Comparison of ENCODE assay signal across 8 cellular contexts in genomic region chr1:23370744-23371710, GRCh38. TPM values are rescaled to one million over a fixed set of nuclear protein-coding genes. Genes with fewer than 3 reads are reported as not detected.
A peak's percentile ranks its signal among the peaks of the same experiment; 100 is the strongest.
DNase-seq lines count a peak whose midpoint lies in the region; ATAC-seq and TF ChIP-seq lines count a peak whose summit lies in the region.

No MANE protein-coding gene starts in this region.

- peak overlapping the region; percentile 79 for H2BK20ac ChIP-seq in IMR-90 (ENCODE audit: low read depth, low read length)

- H2BK120ac ChIP-seq in IMR-90 (ENCODE audit: low read depth, low read length): peak overlapping the region; percentile 76
- peak overlapping the region; percentile 83 for H2BK120ac ChIP-seq in mesenchymal stem cell (ENCODE audit: low read depth, low read length)

- TF ChIP-seq POLR2A in IMR-90 (IDR thresholded peaks at IDR 0.05; ENCODE audit: low read depth, low read length): no peak

- H4K5ac ChIP-seq in IMR-90 (ENCODE audit: low read depth, low read length): peak overlapping the region; percentile 87

- peak overlapping the region; percentile 97 for H2AK9ac ChIP-seq in IMR-90 (replicated peaks; ENCODE audit: low read depth, low read length, poor library complexity)

- H3K23ac ChIP-seq in IMR-90 (ENCODE audit: low read depth, low read length): peak overlapping the region; percentile 99
- H3K23ac ChIP-seq in mesenchymal stem cell (ENCODE audit: low read length in 2 of 2): no peak overlapping the region

- intact Hi-C loops in A673 (cut with micrococcal nuclease; ENCODE audit: unreplicated experiment) (no loop called here), IMR-90 (cut with micrococcal nuclease) (no loop called here), mammary epithelial cell (cut with micrococcal nuclease) (no loop called here)

- 8% methylated on average over 2 of the region's 14 CpGs; no CpG with 5 or more reads in 1 of the 2 experiments for WGBS in IMR-90 (ENCODE audit: extremely low coverage in 2 of 2, insufficient read length in 1 of 2), 2 experiments
- 37% methylated on average over 7 of the region's 14 CpGs for WGBS in mammary epithelial cell (ENCODE audit: low coverage, missing lambda C conversion rate)
- 37% methylated on average over 13 of the region's 14 CpGs for WGBS in mesenchymal stem cell

- peaks cover 2% of the 10 kb centered on the region for H3K9me3 ChIP-seq in A673 (ENCODE audit: low read depth, low read length, poor library complexity, severe bottlenecking)
- H3K9me3 ChIP-seq in IMR-90 (ENCODE audit: control insufficient read depth, insufficient read depth, low read length): no peaks in the 10 kb centered on the region
- no peaks in the 10 kb centered on the region for H3K9me3 ChIP-seq in mammary epithelial cell (replicated peaks; ENCODE audit: insufficient read depth, low read length)
- peaks cover 8% of the 10 kb centered on the region for H3K9me3 ChIP-seq in mesenchymal stem cell (ENCODE audit: control insufficient read depth, low read length)

- no TSS peak for BruUV-seq in A673 (replicated peaks; lab: Mats Ljungman, UMichigan)
- BruUV-seq in IMR-90 (replicated peaks; lab: Mats Ljungman, UMichigan): no TSS peak
- BruUV-seq in mammary epithelial cell (replicated peaks; lab: Mats Ljungman, UMichigan): no TSS peak

- in situ Hi-C loops in IMR-90 (cut with MboI; ENCODE audit: low sequenced_read_pairs): no loop called here
- in situ Hi-C loops in mammary epithelial cell (cut with MboI; ENCODE audit: low sequenced_read_pairs in 2 of 2): no loop called here

- H3K27me3 ChIP-seq in A673 (replicated peaks; ENCODE audit: insufficient read depth, low read depth, low read length, poor library complexity) (no peaks in the 10 kb centered on the region), IMR-90 (ENCODE audit: control insufficient read depth, insufficient read depth, low read length) (no peaks in the 10 kb centered on the region), mammary epithelial cell (ENCODE audit: insufficient read depth, low read length) (no peaks in the 10 kb centered on the region), mesenchymal stem cell (ENCODE audit: control insufficient read depth in 1 of 2, insufficient read depth in 1 of 2, low read length in 2 of 2) (no peaks in the 10 kb centered on the region)

- H4K8ac ChIP-seq in IMR-90 (ENCODE audit: low read depth in 2 of 2, low read length in 2 of 2) (peak overlapping the region; percentile 77 to 99; a peak in 3 of 4 replicates), mesenchymal stem cell (ENCODE audit: low read length) (peak overlapping the region; percentile 30)

- peaks cover 9% of the 10 kb centered on the region for H3K9me1 ChIP-seq in IMR-90 (ENCODE audit: insufficient read depth, low read length)

- H4K20me1 ChIP-seq in IMR-90 (ENCODE audit: insufficient read depth, low read length) (no peaks in the 10 kb centered on the region), mammary epithelial cell (ENCODE audit: insufficient read depth, low read length) (no peaks in the 10 kb centered on the region)

- peak overlapping the region; percentile 98 for H3K27ac ChIP-seq in A673 (ENCODE audit: low read depth, low read length, poor library complexity, severe bottlenecking)
- peak overlapping the region; percentile 85; the same call in 1 of the 2 replicates for H3K27ac ChIP-seq in IMR-90 (ENCODE audit: insufficient read depth, low read length)
- peak overlapping the region; percentile 82 for H3K27ac ChIP-seq in mammary epithelial cell (ENCODE audit: insufficient read depth, low read depth, low read length)
- H3K27ac ChIP-seq in mesenchymal stem cell (ENCODE audit: low read length, poor library complexity, severe bottlenecking): peak overlapping the region; percentile 90

- H3K56ac ChIP-seq in IMR-90 (ENCODE audit: extremely low read depth, insufficient read depth, low read length): no peak overlapping the region

- H3K9ac ChIP-seq in IMR-90 (ENCODE audit: low read depth, low read length): peak overlapping the region; percentile 91
- peak overlapping the region; percentile 1 for H3K9ac ChIP-seq in mammary epithelial cell (ENCODE audit: insufficient read depth, low read length)
- peak overlapping the region; percentile 99 for H3K9ac ChIP-seq in mesenchymal stem cell (ENCODE audit: low read length)

- TF ChIP-seq RAD21 in IMR-90 (IDR thresholded peaks at IDR 0.05; ENCODE audit: low read length): no peak

- H2AFZ ChIP-seq in IMR-90 (replicated peaks; ENCODE audit: low read length, poor library complexity): peak overlapping the region; percentile 46
- H2AFZ ChIP-seq in mammary epithelial cell (ENCODE audit: low read depth, low read length): peak overlapping the region; percentile 10
- no peak overlapping the region for H2AFZ ChIP-seq in mesenchymal stem cell (ENCODE audit: low read depth, low read length)

- H3K4me3 ChIP-seq in A673 (ENCODE audit: low read depth, low read length, poor library complexity, severe bottlenecking) (peak overlapping the region; percentile 75), IMR-90 (ENCODE audit: insufficient read depth, low read depth, low read length) (peak overlapping the region; percentile 3; the same call in 1 of the 2 replicates), mammary epithelial cell (replicated peaks in 1 of 3; ENCODE audit: insufficient read depth in 1 of 3, low read depth in 2 of 3, low read length in 3 of 3) (peak overlapping the region in 2 of 3 experiments; percentile 6 to 79), mesenchymal stem cell (ENCODE audit: insufficient read depth in 1 of 2, low read depth in 1 of 2, low read length in 2 of 2) (peak overlapping the region in 1 of 2 experiments; percentile 86)

- H3K36me3 ChIP-seq in A673 (ENCODE audit: insufficient read depth, low read length, poor library complexity, severe bottlenecking): peaks cover 10% of the 10 kb centered on the region
- peaks cover 8% of the 10 kb centered on the region; the same call in 1 of the 2 replicates for H3K36me3 ChIP-seq in IMR-90 (ENCODE audit: control insufficient read depth, insufficient read depth, low read length)
- H3K36me3 ChIP-seq in mammary epithelial cell (ENCODE audit: insufficient read depth, low read length): no peaks in the 10 kb centered on the region
- H3K36me3 ChIP-seq in mesenchymal stem cell (ENCODE audit: control insufficient read depth in 1 of 2, insufficient read depth in 2 of 2, low read depth in 1 of 2, low read length in 2 of 2): peaks cover 5 to 31% of the 10 kb centered on the region in 2 experiments

- H4K91ac ChIP-seq in IMR-90 (ENCODE audit: insufficient read depth, low read depth, low read length) (peak overlapping the region; percentile 66), mesenchymal stem cell (ENCODE audit: low read length) (peak overlapping the region; percentile 92)

- peak overlapping the region; percentile 63 to 84 for H2BK12ac ChIP-seq in mesenchymal stem cell (ENCODE audit: low read length in 2 of 2)

- H3K18ac ChIP-seq in IMR-90 (ENCODE audit: low read depth, low read length) (peak overlapping the region; percentile 74), mesenchymal stem cell (ENCODE audit: low read depth in 1 of 2, low read length in 2 of 2) (peak overlapping the region; percentile 86 to 92)

- H3K4me1 ChIP-seq in A673 (ENCODE audit: insufficient read depth, low read length, poor library complexity, severe bottlenecking): peaks cover 24% of the 10 kb centered on the region
- peaks cover 15% of the 10 kb centered on the region for H3K4me1 ChIP-seq in IMR-90 (ENCODE audit: control insufficient read depth, insufficient read depth, low read length)
- H3K4me1 ChIP-seq in mammary epithelial cell (ENCODE audit: insufficient read depth, low read length): peaks cover 44% of the 10 kb centered on the region
- peaks cover 20% of the 10 kb centered on the region for H3K4me1 ChIP-seq in mesenchymal stem cell (ENCODE audit: control insufficient read depth, insufficient read depth, low read depth, low read length)

- H3K14ac ChIP-seq in IMR-90 (replicated peaks; ENCODE audit: low read depth, low read length): peak overlapping the region; percentile 85
- H3K14ac ChIP-seq in mesenchymal stem cell (ENCODE audit: low read length in 2 of 2): peak overlapping the region in 1 of 2 experiments; percentile 28

- TF ChIP-seq CTCF in A673 (conservative IDR thresholded peaks at IDR 0.05; ENCODE audit: low read depth, low read length) (peak; percentile 17; the same call in 1 of the 2 replicates), IMR-90 (conservative IDR thresholded peaks at IDR 0.05; ENCODE audit: low read depth, low read length) (no peak), mammary epithelial cell (conservative IDR thresholded peaks at IDR 0.05 in 1 of 2, IDR thresholded peaks at IDR 0.05 in 1 of 2; ENCODE audit: extremely low read depth in 1 of 2, insufficient read depth in 1 of 2, low read depth in 1 of 2, low read length in 2 of 2) (no peak)

- H2AK5ac ChIP-seq in IMR-90 (ENCODE audit: low read depth, low read length) (peak overlapping the region; percentile 67; the same call in 1 of the 2 replicates), mesenchymal stem cell (ENCODE audit: low read length, severe bottlenecking) (peak overlapping the region; percentile 84)

- DNase-seq in A673 (ENCODE audit: low spot score): peak; percentile 67
- DNase-seq in IMR-90: no peak
- no peak for DNase-seq in mammary epithelial cell
- DNase-seq in mesenchymal stem cell: peak; percentile 38
- no peak for DNase-seq in NCI-H2081 (lab: John Stamatoyannopoulos, UW)
- no peak for DNase-seq in NCI-H128 (lab: John Stamatoyannopoulos, UW; ENCODE audit: unreplicated experiment)
- DNase-seq in NCI-H146 treated with DMSO at 0.1 percent for 48 hours (lab: John Stamatoyannopoulos, UW; ENCODE audit: unreplicated experiment): no peak

- peak overlapping the region; percentile 89 for H3K4me2 ChIP-seq in IMR-90 (ENCODE audit: low read depth, low read length)
- H3K4me2 ChIP-seq in mammary epithelial cell (ENCODE audit: insufficient read depth, low read depth, low read length): peak overlapping the region; percentile 81
- H3K4me2 ChIP-seq in mesenchymal stem cell (ENCODE audit: low read length, poor library complexity, severe bottlenecking): peak overlapping the region; percentile 30

- peak overlapping the region; percentile 91 for H3K4ac ChIP-seq in IMR-90 (ENCODE audit: low read depth, low read length)
- H3K4ac ChIP-seq in mesenchymal stem cell (ENCODE audit: low read depth in 1 of 2, low read length in 2 of 2): peak overlapping the region; percentile 90 to 97

- H3K79me1 ChIP-seq in IMR-90 (ENCODE audit: low read depth in 1 of 2, low read length in 2 of 2) (peaks cover 35 to 56% of the 10 kb centered on the region in 2 experiments), mesenchymal stem cell (replicated peaks; ENCODE audit: low read length, poor library complexity, severe bottlenecking) (peaks cover 21% of the 10 kb centered on the region)

- CTCF ChIA-PET in A673 (lab: Charles Lee): no interaction called here
- CTCF ChIA-PET in IMR-90 (lab: Yijun Ruan, JAX): interaction anchor here (1.4 to 1.5 kb wide), 2 partner anchors 33 to 126 kb away, joined by 3 to 8 read pairs; no protein-coding TSS in a partner anchor
- CTCF ChIA-PET in mammary epithelial cell (lab: Charles Lee; ENCODE audit: low non-redundant PET): no interaction called here

- peaks cover 46% of the 10 kb centered on the region for H3K79me2 ChIP-seq in mammary epithelial cell (ENCODE audit: insufficient read depth, low read length)

- dilution Hi-C loops in IMR-90 (cut with HindIII; ENCODE audit: low sequenced_read_pairs, unreplicated experiment): no loop called here
- dilution Hi-C loops in mammary epithelial cell (cut with HindIII; ENCODE audit: low sequenced_read_pairs): no loop called here

- H2BK5ac ChIP-seq in IMR-90 (ENCODE audit: low read depth, low read length, poor library complexity, severe bottlenecking) (peak overlapping the region; percentile 64), mesenchymal stem cell (ENCODE audit: low read depth, low read length, poor library complexity, severe bottlenecking) (no peak overlapping the region)

- POLR2A ChIA-PET in A673 (lab: Charles Lee; ENCODE audit: low non-redundant PET): interaction anchor here (0.8 kb wide), 1 partner anchor 321 kb away, joined by 3 read pairs; the partner anchor contains the start of gene RPL11
- POLR2A ChIA-PET in IMR-90 (lab: Charles Lee; ENCODE audit: unreplicated experiment): no interaction called here

- no peak for ATAC-seq in IMR-90 (ENCODE audit: low read depth)
- ATAC-seq in GM21447 (IDR thresholded peaks at IDR 0.05; ENCODE audit: unreplicated experiment): no peak

- H2BK15ac ChIP-seq in IMR-90 (ENCODE audit: low read depth, low read length): peak overlapping the region; percentile 62; the same call in 1 of the 3 replicates
- H2BK15ac ChIP-seq in mesenchymal stem cell (ENCODE audit: low read depth, poor library complexity, severe bottlenecking): peak overlapping the region; percentile 89

RNA-seq across cellular contexts. Expression of gene ZNF436, which starts 1.4 kb away (rescaled TPM):
- total RNA-seq in A673 (2021) (13.7 and 14.8 TPM in 2 replicates), IMR-90 (2012; rRNA removed) (14.3 and 15.8 TPM in 2 replicates), mammary epithelial cell (10 to 100 TPM; 12.4 to 24.8 TPM)
- polyA plus RNA-seq in IMR-90 (2012; rRNA removed) (3.7 and 5.3 TPM in 2 replicates), mammary epithelial cell (6.3 TPM)
- 1.0 and 1.7 TPM in 2 replicates for polyA plus RNA-seq in IMR-90 (2012; cell fraction: cytosol; rRNA removed)
- 1.1 and 6.8 TPM in 2 replicates for polyA plus RNA-seq in IMR-90 (2012; cell fraction: nucleus; rRNA removed; ENCODE audit: low replicate concordance)
- polyA minus RNA-seq in mammary epithelial cell: 19.7 TPM
- polyA plus RNA-seq in mesenchymal stem cell (2013, experiment 1 of 2): 10.9 TPM
- polyA plus RNA-seq in mesenchymal stem cell (2013, experiment 2 of 2): 10.8 TPM

RNA-seq across cellular contexts. Expression of gene HNRNPR, which starts 26.9 kb away (rescaled TPM):
- 300 and 304 TPM in 2 replicates for total RNA-seq in A673 (2021)
- total RNA-seq in IMR-90 (2012; rRNA removed): 99.7 and 152 TPM in 2 replicates
- 107 and 111 TPM in 2 replicates for polyA plus RNA-seq in IMR-90 (2012; rRNA removed)
- 30.2 and 57.0 TPM in 2 replicates for polyA plus RNA-seq in IMR-90 (2012; cell fraction: cytosol; rRNA removed)
- 14.3 and 62.0 TPM in 2 replicates for polyA plus RNA-seq in IMR-90 (2012; cell fraction: nucleus; rRNA removed; ENCODE audit: low replicate concordance)
- 100 to 1,000 TPM in 1 of 2 donors, 10 to 100 TPM in 1; 35.2 to 133 TPM for total RNA-seq in mammary epithelial cell
- polyA plus RNA-seq in mammary epithelial cell: 98.1 TPM
- 122 TPM for polyA minus RNA-seq in mammary epithelial cell
- 85.8 TPM for polyA plus RNA-seq in mesenchymal stem cell (2013, experiment 1 of 2)
- 90.1 TPM for polyA plus RNA-seq in mesenchymal stem cell (2013, experiment 2 of 2)

RNA-seq across cellular contexts. Expression of gene TCEA3, which starts 53.5 kb away (rescaled TPM):
- total RNA-seq in A673 (2021) (0.76 and 0.99 TPM in 2 replicates), IMR-90 (2012; rRNA removed) (3.0 and 3.3 TPM in 2 replicates), mammary epithelial cell (1 to 10 TPM in 1 of 2 donors, under 1 TPM in 1; 0.24 to 1.5 TPM)
- polyA plus RNA-seq in IMR-90 (2012; rRNA removed) (5.4 and 6.3 TPM in 2 replicates), mammary epithelial cell (0.56 TPM)
- polyA plus RNA-seq in IMR-90 (2012; cell fraction: cytosol; rRNA removed): 3.4 and 5.3 TPM in 2 replicates
- 6.6 and 11.2 TPM in 2 replicates for polyA plus RNA-seq in IMR-90 (2012; cell fraction: nucleus; rRNA removed; ENCODE audit: low replicate concordance)
- not detected for polyA minus RNA-seq in mammary epithelial cell
- polyA plus RNA-seq in mesenchymal stem cell (2013, experiment 1 of 2): 27.4 TPM
- polyA plus RNA-seq in mesenchymal stem cell (2013, experiment 2 of 2): 25.9 TPM

Comparison
In these comparisons a context has a peak if more than half of its experiments do, and no peak if none do; other contexts are left out.
1. DNase-seq: peak in A673 (single experiment) and mesenchymal stem cell (single experiment); none in IMR-90 (single experiment), mammary epithelial cell (single experiment), NCI-H2081 (0 of 2), NCI-H128 (single experiment) and NCI-H146 treated with DMSO at 0.1 percent for 48 hours (single experiment).
2. H3K4me2 ChIP-seq: peak in every context shown above with its lines; median percentile 89 in IMR-90; 81 in mammary epithelial cell; 30 in mesenchymal stem cell.
3. H3K9ac ChIP-seq: peak in every context shown above with its lines; median percentile 99 in mesenchymal stem cell; 91 in IMR-90; 1 in mammary epithelial cell.
4. Peak in every context shown above with its lines, with median percentiles within 50 percentile points of each other: H3K27ac ChIP-seq.